In the genomic region with DNA sequence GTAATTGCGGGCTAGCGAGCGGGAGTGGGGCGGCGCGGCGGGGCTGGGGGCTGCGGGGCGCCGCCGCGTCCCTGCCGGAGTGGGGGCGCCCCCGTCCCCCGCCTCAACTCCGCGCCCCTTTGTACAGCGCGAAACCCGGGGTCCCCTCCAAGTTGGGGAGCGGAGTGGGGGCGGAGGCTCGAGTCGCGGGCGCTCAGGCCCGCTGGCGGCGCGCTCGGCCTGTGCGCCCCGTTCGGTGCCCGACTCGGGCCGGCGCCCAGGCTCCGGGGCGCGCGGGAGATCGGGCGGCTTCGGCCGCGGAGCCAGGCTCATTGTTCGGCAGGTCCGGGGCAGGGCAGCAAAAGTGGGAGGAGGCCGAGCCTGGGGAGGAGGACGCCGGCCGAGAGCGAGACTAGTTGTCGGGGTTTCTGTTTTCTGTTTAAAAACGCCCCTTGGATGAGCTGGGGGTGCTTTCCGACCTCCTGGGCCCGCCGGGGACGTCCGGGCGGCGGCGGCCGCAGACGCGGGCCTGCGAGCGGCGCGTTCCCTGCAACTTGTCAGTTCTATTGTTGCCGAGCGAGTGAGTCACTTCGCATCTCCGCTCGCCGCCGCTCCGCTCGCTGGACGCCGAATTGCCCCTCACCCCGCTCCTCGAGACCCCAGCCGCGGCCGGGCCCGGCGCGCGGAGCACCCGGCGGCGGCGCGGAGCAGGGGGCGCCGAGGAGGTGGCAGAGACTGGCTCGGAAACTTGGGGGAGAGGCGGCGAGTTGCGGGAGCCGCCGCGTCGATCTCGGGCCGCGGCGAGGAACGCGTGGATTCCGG, we compare ENCODE assay signal across 8 cellular contexts. TPM values are rescaled to one million over a fixed set of nuclear protein-coding genes. Genes with fewer than 3 reads are reported as not detected.
DNase-seq lines count a peak whose midpoint lies in the region; ATAC-seq, FAIRE-seq and TF ChIP-seq lines count a peak whose summit lies in the region.

No MANE protein-coding gene starts in this region.

- H3K27me3 Mint-ChIP-seq in activated B cell treated with CpG ODN at 0.5 μM for 24 hours, result no peaks in the 10 kb centered on the region

- DNase-seq in activated B cell treated with CpG ODN at 0.5 μM for 24 hours, result peak; percentile 63
- DNase-seq in cardiac fibroblast (ENCODE audit: low read depth in 2 of 2), result peak; percentile 72 to 76
- no peak for DNase-seq in keratinocyte (ENCODE audit: low read depth, low spot score)
- peak; percentile 68 for DNase-seq in stimulated activated CD4-positive, alpha-beta T cell treated with anti-CD3 and anti-CD28 coated beads, Interleukin-15, amount 100 ng/mL, for 24 hours
- DNase-seq in mesenteric fat pad (ENCODE audit: low spot score), result no peak

- no peaks in the 10 kb centered on the region for H3K9me3 ChIP-seq in ES-I3 (ENCODE audit: control insufficient read depth, insufficient read depth, low read length)
- H3K9me3 ChIP-seq in KOPT-K1 (ENCODE audit: insufficient read depth, low read length, poor library complexity, severe bottlenecking), result no peaks in the 10 kb centered on the region
- H3K9me3 ChIP-seq in keratinocyte (ENCODE audit: control insufficient read depth, low read depth, low read length), result no peaks in the 10 kb centered on the region

- peak overlapping the region; percentile 80 for H3K27ac Mint-ChIP-seq in activated B cell treated with CpG ODN at 0.5 μM for 24 hours

- POLR2A ChIA-PET in activated B cell treated with CpG ODN at 0.5 μM for 24 hours (lab: Charles Lee), result interaction anchor here (0.5 to 4.0 kb wide), 19 partner anchors 8 to 1600 kb away, joined by 3 to 84 read pairs (median 4); partner anchors contain the start of genes MNS1, PIGB, PIGBOS1 and ZNF280D

- ATAC-seq in GM21619 (IDR thresholded peaks at IDR 0.05; ENCODE audit: unreplicated experiment), result peak; percentile 27
- ATAC-seq in activated B cell treated with CpG ODN at 0.5 μM for 24 hours (ENCODE audit: low read depth), result peak; percentile 29

- intact Hi-C loops in activated B cell treated with CpG ODN at 0.5 μM for 24 hours (cut with micrococcal nuclease), result loop anchor here (1.0 to 5.0 kb wide), 13 partner anchors 12 to 608 kb away; partner anchors contain the start of genes TEX9 and ZNF280D

- peaks cover 36% of the 10 kb centered on the region for H3K79me2 ChIP-seq in keratinocyte (ENCODE audit: control insufficient read depth, insufficient read depth, low read length)

- H3K4me3 ChIP-seq in cardiac fibroblast (replicated peaks in 1 of 2; ENCODE audit: low read depth in 2 of 2, low read length in 2 of 2) (peak overlapping the region; percentile 92 to 96), keratinocyte (ENCODE audit: control insufficient read depth in 2 of 3, extremely low read depth in 1 of 3, insufficient read depth in 2 of 3, low read depth in 1 of 3, low read length in 3 of 3) (peak overlapping the region; percentile 85 to 93 (median 89))

- dilution Hi-C loops in keratinocyte (cut with MboI; ENCODE audit: extremely low pct_ligation_motif_present, low sequenced_read_pairs), result no loop called here

- peak overlapping the region; percentile 80 for H2AFZ ChIP-seq in keratinocyte (ENCODE audit: control insufficient read depth, low read length)

- H3K27ac ChIP-seq in KOPT-K1 (ENCODE audit: low read depth, low read length, poor library complexity, severe bottlenecking) (peak overlapping the region; percentile 98), keratinocyte (ENCODE audit: control insufficient read depth, insufficient read depth, low read length) (peak overlapping the region; percentile 77)

- H3K4me1 ChIP-seq in ES-I3 (ENCODE audit: insufficient read depth, low read length) (no peaks in the 10 kb centered on the region), keratinocyte (ENCODE audit: control insufficient read depth, extremely low read depth, insufficient read depth, low read length) (peaks cover 11% of the 10 kb centered on the region)

- H3K4me1 Mint-ChIP-seq in activated B cell treated with CpG ODN at 0.5 μM for 24 hours, result peaks cover 35% of the 10 kb centered on the region

- H4K20me1 ChIP-seq in keratinocyte (ENCODE audit: control insufficient read depth, extremely low read depth, insufficient read depth, low read length), result no peaks in the 10 kb centered on the region

- peak overlapping the region; percentile 100 for H3K4me2 ChIP-seq in keratinocyte (ENCODE audit: control insufficient read depth, extremely low read depth, insufficient read depth, low read depth, low read length)

- no peaks in the 10 kb centered on the region for H3K36me3 ChIP-seq in ES-I3 (ENCODE audit: insufficient read depth, low read length)
- H3K36me3 ChIP-seq in KOPT-K1 (ENCODE audit: insufficient read depth, low read length), result peaks cover 26% of the 10 kb centered on the region
- peaks cover 0 to 3% of the 10 kb centered on the region in 2 experiments for H3K36me3 ChIP-seq in keratinocyte (ENCODE audit: control insufficient read depth in 2 of 2, extremely low read depth in 1 of 2, insufficient read depth in 2 of 2, low read length in 2 of 2)

- CTCF ChIA-PET in activated B cell treated with CpG ODN at 0.5 μM for 24 hours (lab: Charles Lee), result interaction anchor here (0.9 to 2.3 kb wide), 10 partner anchors 7 to 608 kb away, joined by 3 to 9 read pairs (median 4); no protein-coding TSS in a partner anchor

- H3K27me3 ChIP-seq in keratinocyte (ENCODE audit: control insufficient read depth, extremely low read depth, insufficient read depth, low read length), result no peaks in the 10 kb centered on the region

- TF ChIP-seq CTCF in activated B cell treated with CpG ODN at 0.5 μM for 24 hours (IDR thresholded peaks at IDR 0.05), result no peak
- no peak for TF ChIP-seq CTCF in cardiac fibroblast (IDR thresholded peaks at IDR 0.05; ENCODE audit: low read depth, low read length)
- TF ChIP-seq CTCF in keratinocyte (optimal IDR thresholded peaks at IDR 0.05 in 1 of 3, IDR thresholded peaks at IDR 0.05 in 1 of 3, conservative IDR thresholded peaks at IDR 0.05 in 1 of 3; ENCODE audit: extremely low read depth in 1 of 3, insufficient read depth in 2 of 3, low read length in 3 of 3), result peak in 1 of 3 experiments; percentile 1

- H3K9me1 ChIP-seq in keratinocyte (ENCODE audit: control insufficient read depth, extremely low read depth, insufficient read depth, low read length), result no peaks in the 10 kb centered on the region

- H3K9ac ChIP-seq in ES-I3 (ENCODE audit: low read depth, low read length), result peak overlapping the region; percentile 80
- H3K9ac ChIP-seq in keratinocyte (ENCODE audit: control insufficient read depth, extremely low read depth, insufficient read depth, low read length), result peak overlapping the region; percentile 93

- H3K9me3 Mint-ChIP-seq in activated B cell treated with CpG ODN at 0.5 μM for 24 hours, result no peaks in the 10 kb centered on the region

- peak overlapping the region; percentile 92 for H3K4me3 Mint-ChIP-seq in activated B cell treated with CpG ODN at 0.5 μM for 24 hours

- H3K36me3 Mint-ChIP-seq in activated B cell treated with CpG ODN at 0.5 μM for 24 hours (ENCODE audit: low read depth), result peaks cover 28% of the 10 kb centered on the region

- no peak for FAIRE-seq in keratinocyte (lab: Jason Lieb, UNC)

RNA-seq across cellular contexts. Expression of gene TCF12, which starts 0.7 kb away (rescaled TPM):
- total RNA-seq in activated B cell treated with CpG ODN at 0.5 μM for 24 hours (88.5 and 119 TPM in 2 replicates), mesenteric fat pad (103 TPM)
- polyA plus RNA-seq in keratinocyte, result 43.3 to 64.2 TPM (median 48.3 TPM) in 3 replicates
- 45.5 TPM for polyA plus RNA-seq in keratinocyte (2011; ENCODE audit: low read depth)
- 33.9 and 63.2 TPM in 2 replicates for polyA plus RNA-seq in keratinocyte (2011; cell fraction: cytosol; rRNA removed)
- polyA plus RNA-seq in keratinocyte (2011; cell fraction: nucleus; rRNA removed), result 40.4 and 42.5 TPM in 2 replicates
- 13.8 and 27.6 TPM in 2 replicates for polyA plus RNA-seq in keratinocyte (2012; ENCODE audit: low replicate concordance)
- 66.2 to 137 TPM (median 103 TPM) in 3 replicates for polyA minus RNA-seq in keratinocyte
- 25.9 TPM for polyA minus RNA-seq in keratinocyte (2011; cell fraction: cytosol; rRNA and poly(A)+ RNA removed)
- 43.2 and 105 TPM in 2 replicates for polyA minus RNA-seq in keratinocyte (2011; cell fraction: nucleus; rRNA and poly(A)+ RNA removed)

Comparison
In these comparisons a context has a peak if more than half of its experiments do, and no peak if none do; other contexts are left out.
1. DNase-seq: peak in activated B cell treated with CpG ODN at 0.5 μM for 24 hours (single experiment), cardiac fibroblast (2 of 2) and stimulated activated CD4-positive, alpha-beta T cell treated with anti-CD3 and anti-CD28 coated beads, Interleukin-15, amount 100 ng/mL, for 24 hours (single experiment); none in keratinocyte (single experiment) and mesenteric fat pad (single experiment).